33 cellular contexts compared by ENCODE assay signal in genomic region chr14:98369344-98369743, GRCh38.
"Had no signal": no experiment of that assay in that cellular context is flagged by ENCODE, and none has a peak within 500 bp of the region (broad histone marks: within the 10 kb centered on the region; RNA-seq: fewer than 3 reads in every experiment).

No MANE protein-coding gene starts in this region.

- H3K9me3 Mint-ChIP-seq: activated CD4-positive, alpha-beta memory T cell treated with anti-CD3 and anti-CD28 coated beads for 36 hours had no signal

- H3K4me1 ChIP-seq: adrenal gland, breast epithelium, colonic mucosa, gastrocnemius medialis, heart left ventricle had no signal

- H3K27me3 Mint-ChIP-seq: activated CD4-positive, alpha-beta memory T cell treated with anti-CD3 and anti-CD28 coated beads for 36 hours; activated CD4-positive, alpha-beta T cell treated with anti-CD3 and anti-CD28 coated beads for 36 hours; activated CD4-positive, alpha-beta T cell treated with anti-CD3 and anti-CD28 coated beads, Interleukin-2, amount 10 ng/mL, durations not matched to agents 24 days and 14 days; activated CD8-positive, alpha-beta memory T cell treated with anti-CD3 and anti-CD28 coated beads, Interleukin-2, amount 10 ng/mL, durations not matched to agents 7 days and 5 days; activated naive CD8-positive, alpha-beta T cell treated with anti-CD3 and anti-CD28 coated beads for 36 hours; activated naive CD8-positive, alpha-beta T cell treated with anti-CD3 and anti-CD28 coated beads, Interleukin-2, amount 50 U/mL, for 24 hours had no signal

- H3K27me3 ChIP-seq: adrenal gland, breast epithelium, cardiac muscle cell, colonic mucosa, foreskin keratinocyte, gastrocnemius medialis had no signal

- H3K36me3 Mint-ChIP-seq: activated CD4-positive, alpha-beta memory T cell treated with anti-CD3 and anti-CD28 coated beads for 36 hours; activated CD8-positive, alpha-beta memory T cell treated with anti-CD3 and anti-CD28 coated beads, Interleukin-2, amount 10 ng/mL, durations not matched to agents 7 days and 5 days; brain had no signal

- H3K4me1 Mint-ChIP-seq: activated CD4-positive, alpha-beta T cell treated with anti-CD3 and anti-CD28 coated beads, Interleukin-2, amount 10 ng/mL, durations not matched to agents 24 days and 14 days; activated CD8-positive, alpha-beta memory T cell treated with anti-CD3 and anti-CD28 coated beads, Interleukin-2, amount 10 ng/mL, durations not matched to agents 7 days and 5 days had no signal

- H3K4me3 ChIP-seq: adrenal gland, breast epithelium, cardiac muscle cell, colonic mucosa, gastrocnemius medialis, heart left ventricle had no signal

- H3K9me3 ChIP-seq: adrenal gland, breast epithelium, colonic mucosa, gastrocnemius medialis, heart left ventricle had no signal

- ATAC-seq: activated CD4-positive, alpha-beta T cell treated with anti-CD3 and anti-CD28 coated beads for 36 hours; activated CD8-positive, alpha-beta memory T cell treated with anti-CD3 and anti-CD28 coated beads, Interleukin-2, amount 10 ng/mL, durations not matched to agents 7 days and 5 days; activated CD8-positive, alpha-beta T cell treated with anti-CD3 and anti-CD28 coated beads, Interleukin-2, amount 10 ng/mL, durations not matched to agents 7 days and 5 days; activated naive CD8-positive, alpha-beta T cell treated with anti-CD3 and anti-CD28 coated beads, Interleukin-2, amount 50 U/mL, for 24 hours; gastrocnemius medialis; heart left ventricle had no signal

- H3K4me3 Mint-ChIP-seq: activated CD4-positive, alpha-beta memory T cell treated with anti-CD3 and anti-CD28 coated beads for 36 hours; activated CD4-positive, alpha-beta T cell treated with anti-CD3 and anti-CD28 coated beads for 36 hours; activated CD4-positive, alpha-beta T cell treated with anti-CD3 and anti-CD28 coated beads, Interleukin-2, amount 10 ng/mL, durations not matched to agents 24 days and 14 days; activated CD8-positive, alpha-beta memory T cell treated with anti-CD3 and anti-CD28 coated beads, Interleukin-2, amount 10 ng/mL, durations not matched to agents 7 days and 5 days; activated CD8-positive, alpha-beta T cell treated with anti-CD3 and anti-CD28 coated beads, Interleukin-2, amount 10 ng/mL, durations not matched to agents 7 days and 5 days; activated naive CD8-positive, alpha-beta T cell treated with anti-CD3 and anti-CD28 coated beads for 36 hours; activated naive CD8-positive, alpha-beta T cell treated with anti-CD3 and anti-CD28 coated beads, Interleukin-2, amount 50 U/mL, for 24 hours; activated T-helper 1 cell treated with anti-CD3 and anti-CD28 coated beads, Interleukin-12 subunit alpha, Interleukin-12 subunit beta, Interleukin-2, Interleukin-4 antibody, amounts not matched to agents 30 ng/mL and 10 ng/mL and 1 ng/mL, durations not matched to agents 14 hours and 24 hours and 36 hours; brain had no signal

- H3K27ac Mint-ChIP-seq: activated CD4-positive, alpha-beta memory T cell treated with anti-CD3 and anti-CD28 coated beads for 36 hours; activated CD4-positive, alpha-beta T cell treated with anti-CD3 and anti-CD28 coated beads, Interleukin-2, amount 10 ng/mL, durations not matched to agents 24 days and 14 days; activated CD8-positive, alpha-beta memory T cell treated with anti-CD3 and anti-CD28 coated beads, Interleukin-2, amount 10 ng/mL, durations not matched to agents 7 days and 5 days; activated CD8-positive, alpha-beta T cell treated with anti-CD3 and anti-CD28 coated beads, Interleukin-2, amount 10 ng/mL, durations not matched to agents 7 days and 5 days; activated naive CD8-positive, alpha-beta T cell treated with anti-CD3 and anti-CD28 coated beads for 36 hours; activated naive CD8-positive, alpha-beta T cell treated with anti-CD3 and anti-CD28 coated beads, Interleukin-2, amount 50 U/mL, for 24 hours; activated T-helper 1 cell treated with anti-CD3 and anti-CD28 coated beads, Interleukin-12 subunit alpha, Interleukin-12 subunit beta, Interleukin-2, Interleukin-4 antibody, amounts not matched to agents 30 ng/mL and 10 ng/mL and 1 ng/mL, durations not matched to agents 14 hours and 24 hours and 36 hours; brain had no signal

- FAIRE-seq: endometrium, endothelial cell of umbilical vein had no signal

- DNase-seq: activated CD4-positive, alpha-beta memory T cell treated with anti-CD3 and anti-CD28 coated beads for 36 hours; activated CD4-positive, alpha-beta T cell treated with anti-CD3 and anti-CD28 coated beads for 36 hours; activated CD4-positive, alpha-beta T cell treated with anti-CD3 and anti-CD28 coated beads, Interleukin-2, amount 10 ng/mL, durations not matched to agents 24 days and 14 days; activated CD4-positive, CD25-positive, alpha-beta regulatory T cell; activated CD4-positive, CD25-positive, alpha-beta regulatory T cell treated with anti-CD3 and anti-CD28 coated beads, Interleukin-2, amount 50 U/mL, for 72 hours; activated CD8-positive, alpha-beta memory T cell treated with anti-CD3 and anti-CD28 coated beads, Interleukin-2, amount 10 ng/mL, durations not matched to agents 7 days and 5 days; activated CD8-positive, alpha-beta memory T cell treated with anti-CD3 and anti-CD28 coated beads, Interleukin-2, amount 50 U/mL, for 4 hours; activated CD8-positive, alpha-beta T cell treated with anti-CD3 and anti-CD28 coated beads, Interleukin-2, amount 10 ng/mL, durations not matched to agents 7 days and 5 days; activated gamma-delta T cell; activated naive CD4-positive, alpha-beta T cell; activated naive CD4-positive, alpha-beta T cell treated with anti-CD3 and anti-CD28 coated beads, Interleukin-2, amount 50 U/mL, for 16 hours; activated naive CD8-positive, alpha-beta T cell treated with anti-CD3 and anti-CD28 coated beads for 36 hours; activated naive CD8-positive, alpha-beta T cell treated with anti-CD3 and anti-CD28 coated beads, Interleukin-2, amount 50 U/mL, for 24 hours; activated T-cell treated with anti-CD3 and anti-CD28 coated beads, Interleukin-2, amount 50 U/mL, for 1 hour; activated T-cell treated with anti-CD3 and anti-CD28 coated beads, Interleukin-2, amount 50 U/mL, for 48 hours; adrenal gland; amygdala; aorta; central memory CD4-positive, alpha-beta T cell; cerebellar nuclear complex; colonic mucosa; effector CD8-positive, alpha-beta T cell; gastrocnemius medialis; glutamatergic neuron; heart left ventricle; hypothalamus had no signal

- H3K36me3 ChIP-seq: adrenal gland, breast epithelium, cardiac muscle cell, colonic mucosa, gastrocnemius medialis, heart left ventricle had no signal

- H3K27ac ChIP-seq: adrenal gland, breast epithelium, cardiac muscle cell, colonic mucosa, foreskin keratinocyte, gastrocnemius medialis, heart left ventricle had no signal
